21 cellular contexts compared by ENCODE assay signal in the genomic region with DNA sequence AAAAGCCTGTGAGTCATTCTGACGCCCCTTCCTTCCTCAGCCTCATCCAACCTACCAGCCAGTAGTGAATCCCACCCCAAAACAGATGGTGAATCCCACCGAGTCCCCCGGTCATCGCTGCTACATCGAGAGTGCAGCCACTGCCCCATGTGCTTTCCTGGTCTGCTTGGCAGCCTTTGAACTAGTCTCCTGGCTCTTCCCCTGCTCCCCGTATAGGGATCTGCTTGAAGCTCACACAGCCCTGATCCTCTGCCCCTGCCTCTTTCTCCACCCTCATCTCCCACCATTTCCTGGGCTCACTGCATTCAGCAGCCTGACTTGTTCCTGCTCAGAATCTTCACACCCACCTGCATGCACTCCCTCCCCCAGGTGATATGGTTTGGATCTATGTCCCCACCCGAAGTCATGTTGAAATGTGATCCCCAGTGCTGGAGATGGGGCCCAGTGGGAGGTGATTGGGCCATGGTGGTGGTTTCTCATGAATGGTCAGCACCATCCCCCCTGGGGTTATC. TPM values are rescaled to one million over a fixed set of nuclear protein-coding genes. Genes with fewer than 3 reads are reported as not detected.
DNase-seq lines count a peak whose midpoint lies in the region; ATAC-seq, FAIRE-seq and TF ChIP-seq lines count a peak whose summit lies in the region.
"Had no signal": no experiment of that assay in that cellular context is flagged by ENCODE, and none has a peak within 500 bp of the region (broad histone marks: within the 10 kb centered on the region; RNA-seq: fewer than 3 reads in every experiment).

No MANE protein-coding gene starts in this region.

- H3K4me3 Mint-ChIP-seq in activated T-helper 2 cell treated with anti-CD3 and anti-CD28 coated beads, Interferon-gamma antibody, Interleukin-2, Interleukin-4, amounts not matched to agents 10 μg/mL and 5 μg/mL and 100 μg/mL, durations not matched to agents 14 hours and 24 hours and 36 hours (ENCODE audit: low read depth): no peak overlapping the region
- H3K4me3 Mint-ChIP-seq: activated CD4-positive, alpha-beta T cell treated with anti-CD3 and anti-CD28 coated beads, Interleukin-2, amount 10 ng/mL, durations not matched to agents 7 days and 5 days had no signal

- H3K27ac ChIP-seq in angular gyrus (ENCODE audit: low read depth, low read length) (peak overlapping the region; percentile 89), HepG2 (ENCODE audit: extremely low read length, insufficient read depth, low read length) (no peak overlapping the region), substantia nigra (ENCODE audit: low read depth, low read length, poor library complexity, severe bottlenecking) (peak overlapping the region; percentile 98)
- H3K27ac ChIP-seq: brain microvascular endothelial cell, heart left ventricle, psoas muscle, SK-N-MC, thyroid gland had no signal

- CTCF ChIA-PET in HepG2 (lab: Yijun Ruan, JAX; ENCODE audit: low intra/inter-chr PET ratio, low total read pairs): no interaction called here

- H3K4me1 ChIP-seq in HepG2 (ENCODE audit: insufficient read depth, low read length): peaks cover 96% of the 10 kb centered on the region

- no peak overlapping the region for H3K4me3 ChIP-seq in HepG2 (replicated peaks in 1 of 3; ENCODE audit: insufficient read depth in 1 of 3, low read depth in 2 of 3, low read length in 3 of 3)
- H3K4me3 ChIP-seq: heart left ventricle, psoas muscle, SK-N-MC, thyroid gland had no signal

- no peaks in the 10 kb centered on the region for H3K27me3 ChIP-seq in HepG2 (ENCODE audit: control insufficient read depth in 1 of 2, insufficient read depth in 2 of 2, low read length in 2 of 2)
- H3K27me3 ChIP-seq: brain microvascular endothelial cell, heart left ventricle, thyroid gland had no signal

- TF ChIP-seq POLR2A in HepG2 (IDR thresholded peaks at IDR 0.05; ENCODE audit: insufficient read depth in 1 of 2, low read depth in 2 of 2, low read length in 2 of 2): no peak

- H3K9me3 ChIP-seq in HepG2 (ENCODE audit: low read length): no peaks in the 10 kb centered on the region
- H3K9me3 ChIP-seq: heart left ventricle, psoas muscle, thyroid gland had no signal

- POLR2A ChIA-PET in HepG2 (lab: Yijun Ruan, JAX): interaction anchor here (3.1 kb wide), 1 partner anchor 10 kb away, joined by 13 read pairs; no protein-coding TSS in a partner anchor

- no peak overlapping the region for H3K27ac Mint-ChIP-seq in activated T-helper 2 cell treated with anti-CD3 and anti-CD28 coated beads, Interferon-gamma antibody, Interleukin-2, Interleukin-4, amounts not matched to agents 10 μg/mL and 5 μg/mL and 100 μg/mL, durations not matched to agents 14 hours and 24 hours and 36 hours
- H3K27ac Mint-ChIP-seq: activated CD4-positive, alpha-beta T cell treated with anti-CD3 and anti-CD28 coated beads, Interleukin-2, amount 10 ng/mL, durations not matched to agents 7 days and 5 days had no signal

- DNase-seq in HepG2 (ENCODE audit: low spot score): no peak
- DNase-seq in substantia nigra (lab: John Stamatoyannopoulos, UW): no peak
- no peak for DNase-seq in G401 (ENCODE audit: low spot score)
- DNase-seq in activated T-helper 2 cell treated with anti-CD3 and anti-CD28 coated beads, Interferon-gamma antibody, Interleukin-2, Interleukin-4, amounts not matched to agents 10 μg/mL and 5 μg/mL and 100 μg/mL, durations not matched to agents 14 hours and 24 hours and 36 hours (ENCODE audit: low spot score): no peak
- no peak for DNase-seq in stimulated activated CD4-positive, alpha-beta T cell treated with anti-CD3 and anti-CD28 coated beads, Interleukin-2, amount 100 ng/mL, for 24 hours
- DNase-seq: activated CD4-positive, alpha-beta T cell treated with anti-CD3 and anti-CD28 coated beads, Interleukin-2, amount 10 ng/mL, durations not matched to agents 7 days and 5 days; brain microvascular endothelial cell; DMS53; HCEC 1CT; heart left ventricle; left ventricle myocardium superior; NCI-H1417 treated with DMSO at 0.1 percent for 48 hours; psoas muscle; RPMI8226; stimulated activated CD4-positive, alpha-beta T cell treated with anti-CD3 and anti-CD28 coated beads, Interleukin-2, amount 100 ng/mL, for 48 hours; stimulated activated naive CD4-positive, alpha-beta T cell treated with Interleukin-2 at 50 U/mL for 16 hours; T-helper 2 cell; thyroid gland had no signal

- TF ChIP-seq CTCF in HepG2 (CRISPR knock-in tag; IDR thresholded peaks at IDR 0.05): no peak

- no TSS peak for BruUV-seq in HepG2 (replicated peaks; lab: Mats Ljungman, UMichigan)

- H4K20me1 ChIP-seq in HepG2 (ENCODE audit: insufficient read depth, low read length): peaks cover 78% of the 10 kb centered on the region

- TF ChIP-seq EP300 in Ishikawa (IDR thresholded peaks at IDR 0.05; ENCODE audit: borderline replicate concordance): peak; percentile 58
- no peak for TF ChIP-seq EP300 in HepG2 (IDR thresholded peaks at IDR 0.05; ENCODE audit: low read depth in 2 of 2, low read length in 2 of 2)
- TF ChIP-seq EP300 in HepG2 (CRISPR knock-in tag; IDR thresholded peaks at IDR 0.05; ENCODE audit: borderline replicate concordance): no peak

- H2AFZ ChIP-seq in HepG2 (ENCODE audit: low read length): no peak overlapping the region

- TF ChIP-seq RAD21 in Ishikawa (IDR thresholded peaks at IDR 0.05; ENCODE audit: low read depth) (no peak; the same call in 1 of the 2 replicates), HepG2 (CRISPR knock-in tag; IDR thresholded peaks at IDR 0.05) (no peak)

- intact Hi-C loops in HepG2 (cut with micrococcal nuclease; ENCODE audit: unreplicated experiment): no loop called here
- intact Hi-C loops in activated T-helper 2 cell treated with anti-CD3 and anti-CD28 coated beads, Interferon-gamma antibody, Interleukin-2, Interleukin-4, amounts not matched to agents 10 μg/mL and 5 μg/mL and 100 μg/mL, durations not matched to agents 14 hours and 24 hours and 36 hours (cut with micrococcal nuclease): no loop called here

- WGBS in HepG2 (ENCODE audit: low lambda C conversion rate): 96% methylated on average over 7 of the region's 7 CpGs

- no peak overlapping the region for H3K4me2 ChIP-seq in HepG2 (ENCODE audit: low read depth, low read length)

- peaks cover 18% of the 10 kb centered on the region for H3K4me1 Mint-ChIP-seq in activated T-helper 2 cell treated with anti-CD3 and anti-CD28 coated beads, Interferon-gamma antibody, Interleukin-2, Interleukin-4, amounts not matched to agents 10 μg/mL and 5 μg/mL and 100 μg/mL, durations not matched to agents 14 hours and 24 hours and 36 hours (ENCODE audit: low read depth)

- no peak for FAIRE-seq in HepG2 (lab: Jason Lieb, UNC)

- no peaks in the 10 kb centered on the region for H3K27me3 Mint-ChIP-seq in activated T-helper 2 cell treated with anti-CD3 and anti-CD28 coated beads, Interferon-gamma antibody, Interleukin-2, Interleukin-4, amounts not matched to agents 10 μg/mL and 5 μg/mL and 100 μg/mL, durations not matched to agents 14 hours and 24 hours and 36 hours (ENCODE audit: low read depth)
- H3K27me3 Mint-ChIP-seq: activated CD4-positive, alpha-beta T cell treated with anti-CD3 and anti-CD28 coated beads, Interleukin-2, amount 10 ng/mL, durations not matched to agents 7 days and 5 days had no signal

- in situ Hi-C loops in HepG2 (cut with HindIII; ENCODE audit: extremely low pct_ligation_motif_present, low pct_unique_long_range_greater_than_20kb) (no loop called here), G401 (cut with HindIII; ENCODE audit: low sequenced_read_pairs) (no loop called here)

- peaks cover 5% of the 10 kb centered on the region for H3K36me3 Mint-ChIP-seq in activated T-helper 2 cell treated with anti-CD3 and anti-CD28 coated beads, Interferon-gamma antibody, Interleukin-2, Interleukin-4, amounts not matched to agents 10 μg/mL and 5 μg/mL and 100 μg/mL, durations not matched to agents 14 hours and 24 hours and 36 hours (ENCODE audit: low read depth)

- peaks cover 22 to 53% of the 10 kb centered on the region in 2 experiments for H3K36me3 ChIP-seq in HepG2 (replicated peaks in 1 of 2; ENCODE audit: control insufficient read depth in 1 of 2, insufficient read depth in 2 of 2, low read length in 2 of 2)
- H3K36me3 ChIP-seq: heart left ventricle, thyroid gland had no signal

- H3K9ac ChIP-seq in HepG2 (ENCODE audit: insufficient read depth, low read depth, low read length): no peak overlapping the region

- H3K79me2 ChIP-seq in HepG2 (ENCODE audit: insufficient read depth, low read length): peaks cover 99% of the 10 kb centered on the region

- no peak for ATAC-seq in HepG2
- ATAC-seq: heart left ventricle, left ventricle myocardium superior, psoas muscle had no signal

- H3K9me3 Mint-ChIP-seq in activated T-helper 2 cell treated with anti-CD3 and anti-CD28 coated beads, Interferon-gamma antibody, Interleukin-2, Interleukin-4, amounts not matched to agents 10 μg/mL and 5 μg/mL and 100 μg/mL, durations not matched to agents 14 hours and 24 hours and 36 hours: no peaks in the 10 kb centered on the region
- H3K9me3 Mint-ChIP-seq: activated CD4-positive, alpha-beta T cell treated with anti-CD3 and anti-CD28 coated beads, Interleukin-2, amount 10 ng/mL, durations not matched to agents 7 days and 5 days had no signal

RNA-seq across cellular contexts. Expression of a gene that starts 14.6 kb away (rescaled TPM):
- 39.0 and 39.1 TPM in 2 replicates for total RNA-seq in HepG2 (2016; rRNA removed; fragmentation: Illumina TruSeq; extraction: Trizol)
- 50.4 and 51.2 TPM in 2 replicates for total RNA-seq in HepG2 (2016; cell fraction: cytosol; rRNA removed; fragmentation: Illumina TruSeq; extraction: Trizol; ENCODE audit: low read depth)
- total RNA-seq in HepG2 (2016; cell fraction: insoluble cytoplasmic fraction; rRNA removed; fragmentation: Illumina TruSeq; extraction: Trizol): 32.6 and 44.6 TPM in 2 replicates
- 52.4 and 52.9 TPM in 2 replicates for total RNA-seq in HepG2 (2016; cell fraction: membrane; rRNA removed; fragmentation: Illumina TruSeq; extraction: Trizol)
- 33.3 and 38.2 TPM in 2 replicates for total RNA-seq in HepG2 (2016; cell fraction: nucleus; rRNA removed; fragmentation: Illumina TruSeq; extraction: Trizol)
- polyA plus RNA-seq in HepG2 (2011; rRNA removed): 57.6 and 59.5 TPM in 2 replicates
- polyA plus RNA-seq in HepG2 (2011; cell fraction: cytosol; rRNA removed): 44.7 and 49.0 TPM in 2 replicates
- polyA plus RNA-seq in HepG2 (2011; cell fraction: nucleus; rRNA removed): 85.9 and 86.7 TPM in 2 replicates
- polyA plus RNA-seq in HepG2 (2012): 53.7 and 59.9 TPM in 2 replicates
- polyA plus RNA-seq in HepG2 (2016; cell fraction: cytosol; fragmentation: Illumina TruSeq; extraction: Trizol; ENCODE audit: low read depth): 53.0 and 54.8 TPM in 2 replicates
- 28.2 and 29.0 TPM in 2 replicates for polyA plus RNA-seq in HepG2 (2016; cell fraction: insoluble cytoplasmic fraction; fragmentation: Illumina TruSeq; extraction: Trizol; ENCODE audit: low read depth)
- 41.5 and 42.8 TPM in 2 replicates for polyA plus RNA-seq in HepG2 (2016; cell fraction: membrane; fragmentation: Illumina TruSeq; extraction: Trizol; ENCODE audit: low read depth)
- polyA plus RNA-seq in HepG2 (2016; cell fraction: nucleus; fragmentation: Illumina TruSeq; extraction: Trizol; ENCODE audit: insufficient read depth, low read depth): 49.3 and 52.0 TPM in 2 replicates
- polyA minus RNA-seq in HepG2 (2011; rRNA and poly(A)+ RNA removed; ENCODE audit: low replicate concordance): 21.9 and 161 TPM in 2 replicates
- 57.2 and 71.5 TPM in 2 replicates for polyA minus RNA-seq in HepG2 (2011; cell fraction: cytosol; rRNA and poly(A)+ RNA removed)
- polyA minus RNA-seq in HepG2 (2011; cell fraction: nucleus; rRNA and poly(A)+ RNA removed): 135 and 148 TPM in 2 replicates
- total RNA-seq in G401 (2014; rRNA removed; shearing (Covaris generic)): 12.2 and 16.9 TPM in 2 replicates
- total RNA-seq in activated T-helper 2 cell treated with anti-CD3 and anti-CD28 coated beads, Interferon-gamma antibody, Interleukin-2, Interleukin-4, amounts not matched to agents 10 μg/mL and 5 μg/mL and 100 μg/mL, durations not matched to agents 14 hours and 24 hours and 36 hours: 21.5 and 23.6 TPM in 2 replicates
